Comparison of ENCODE assay signal across 1 cellular context in genomic region chrX:80223922-80224579, GRCh38.
TF ChIP-seq lines count a peak whose summit lies in the region.

No MANE protein-coding gene starts in this region.

TF ChIP-seq in K562, 482 proteins besides CTCF, POLR2A, EP300 and RAD21 (continued from another document):
- no peak for TF ChIP-seq KDM4B (IDR thresholded peaks at IDR 0.05; ENCODE audit: borderline replicate concordance in 2 of 2, low read depth in 1 of 2)
